Comparison of ENCODE assay signal across 18 cellular contexts in the genomic region with DNA sequence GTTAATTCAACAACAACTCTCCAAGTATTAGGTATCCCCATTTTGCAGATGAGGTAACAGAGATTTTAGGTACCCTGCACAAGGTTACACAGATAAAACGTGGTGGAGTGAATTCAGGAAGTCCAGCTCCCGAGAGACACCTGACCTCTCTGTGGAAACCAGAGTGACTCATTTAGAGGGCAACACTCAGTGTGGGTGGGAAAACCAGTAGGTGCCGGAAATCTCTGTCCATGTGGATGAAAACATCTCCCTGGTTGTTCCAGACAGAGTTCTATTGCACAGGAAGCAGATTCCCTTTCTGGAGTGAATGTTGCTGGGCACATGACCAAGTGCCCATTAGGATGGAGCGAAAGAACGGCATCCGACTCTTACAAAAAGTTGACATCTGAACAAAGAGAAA.
DNase-seq lines count a peak whose midpoint lies in the region; ATAC-seq, FAIRE-seq and TF ChIP-seq lines count a peak whose summit lies in the region.
"Had no signal": no experiment of that assay in that cellular context is flagged by ENCODE, and none has a peak within 500 bp of the region (broad histone marks: within the 10 kb centered on the region; RNA-seq: fewer than 3 reads in every experiment).

No MANE protein-coding gene starts in this region.

- POLR2A ChIA-PET in RWPE1 (lab: Yijun Ruan, JAX; ENCODE audit: low non-redundant PET): no interaction called here

- peak; percentile 50 for DNase-seq in H54 (ENCODE audit: insufficient read length, low spot score)
- peak; percentile 48 for DNase-seq in RWPE1 (ENCODE audit: low spot score)
- peak; percentile 9 for DNase-seq in fibroblast of villous mesenchyme (ENCODE audit: low read depth)
- no peak for DNase-seq in upper lobe of right lung
- no peak for DNase-seq in DMS153 treated with DMSO at 0.1 percent for 48 hours (lab: John Stamatoyannopoulos, UW; ENCODE audit: unreplicated experiment)
- DNase-seq in gastrocnemius medialis: no peak
- no peak for DNase-seq in kidney
- DNase-seq: activated gamma-delta T cell treated with Interleukin-2 at 50 U/mL for 16 hours, aorta, left colon, mucosa of descending colon, NCI-H446, ovary, SJCRH30 had no signal

- ATAC-seq in upper lobe of right lung: peak; percentile 44
- ATAC-seq in gastrocnemius medialis: no peak
- ATAC-seq: left colon, mucosa of descending colon had no signal

- no peak for TF ChIP-seq CTCF in RWPE1 (conservative IDR thresholded peaks at IDR 0.05; ENCODE audit: low read depth)
- no peak for TF ChIP-seq CTCF in fibroblast of villous mesenchyme (IDR thresholded peaks at IDR 0.05; ENCODE audit: insufficient read depth, low read depth, low read length)
- TF ChIP-seq CTCF in upper lobe of right lung (IDR thresholded peaks at IDR 0.05): no peak
- no peak for TF ChIP-seq CTCF in gastrocnemius medialis (IDR thresholded peaks at IDR 0.05 in 4 of 5, conservative IDR thresholded peaks at IDR 0.05 in 1 of 5)
- no peak for TF ChIP-seq CTCF in kidney (IDR thresholded peaks at IDR 0.05; ENCODE audit: borderline replicate concordance, extremely low read depth, insufficient read depth)

- TF ChIP-seq POLR2A in H54 (IDR thresholded peaks at IDR 0.05; ENCODE audit: low read depth, low read length): no peak
- no peak for TF ChIP-seq POLR2A in gastrocnemius medialis (IDR thresholded peaks at IDR 0.05)

- FAIRE-seq in H54 (lab: Jason Lieb, UNC): peak; percentile 89
- no peak for FAIRE-seq in kidney (lab: Jason Lieb, UNC)

- in situ Hi-C loops in gastrocnemius medialis (cut with MboI; ENCODE audit: low sequenced_read_pairs in 4 of 4): no loop called here

- intact Hi-C loops in upper lobe of right lung (cut with DNase I) (no loop called here), gastrocnemius medialis (cut with DNase I; ENCODE audit: low total_unique reads) (no loop called here), kidney (cut with DNase I) (no loop called here)

- H3K36me3 ChIP-seq in upper lobe of right lung: no peaks in the 10 kb centered on the region
- no peaks in the 10 kb centered on the region for H3K36me3 ChIP-seq in gastrocnemius medialis
- H3K36me3 ChIP-seq in kidney (ENCODE audit: control insufficient read depth in 1 of 2, insufficient read depth in 2 of 2, low read length in 2 of 2): no peaks in the 10 kb centered on the region
- H3K36me3 ChIP-seq: ovary, SJCRH30, thoracic aorta had no signal

- no peaks in the 10 kb centered on the region for H3K9me3 ChIP-seq in upper lobe of right lung
- H3K9me3 ChIP-seq in gastrocnemius medialis: no peaks in the 10 kb centered on the region
- no peaks in the 10 kb centered on the region for H3K9me3 ChIP-seq in kidney (ENCODE audit: control insufficient read depth in 1 of 2, low read length in 2 of 2)
- H3K9me3 ChIP-seq: BLaER1, mucosa of descending colon, ovary, SJCRH30, thoracic aorta had no signal

- CTCF ChIA-PET in RWPE1 (lab: Yijun Ruan, JAX): interaction anchor here (1.0 kb wide), 1 partner anchor 176 kb away, joined by 3 read pairs; no protein-coding TSS in a partner anchor

- H3K9ac ChIP-seq in kidney (ENCODE audit: low read length in 2 of 2): no peak overlapping the region
- H3K9ac ChIP-seq: BLaER1 had no signal

- H3K27me3 ChIP-seq in upper lobe of right lung: no peaks in the 10 kb centered on the region
- H3K27me3 ChIP-seq in gastrocnemius medialis: no peaks in the 10 kb centered on the region
- H3K27me3 ChIP-seq: BLaER1, ovary, SJCRH30 had no signal

- H3K4me3 ChIP-seq in fibroblast of villous mesenchyme (ENCODE audit: low read depth, low read length): no peak overlapping the region
- H3K4me3 ChIP-seq in upper lobe of right lung: no peak overlapping the region
- H3K4me3 ChIP-seq in gastrocnemius medialis: no peak overlapping the region
- H3K4me3 ChIP-seq in kidney (ENCODE audit: low read length in 2 of 2): no peak overlapping the region
- H3K4me3 ChIP-seq: BLaER1, hepatocyte, mucosa of descending colon, ovary, SJCRH30, skin epidermis, thoracic aorta had no signal

- H3K27ac ChIP-seq in RWPE1 (no peak overlapping the region), upper lobe of right lung (no peak overlapping the region), gastrocnemius medialis (no peak overlapping the region), kidney (ENCODE audit: low read depth in 2 of 2, low read length in 2 of 2) (no peak overlapping the region)
- H3K27ac ChIP-seq: BLaER1, hepatocyte, ovary, SJCRH30, skin epidermis, thoracic aorta had no signal

- no peaks in the 10 kb centered on the region for H3K4me1 ChIP-seq in upper lobe of right lung
- H3K4me1 ChIP-seq in gastrocnemius medialis: no peaks in the 10 kb centered on the region
- H3K4me1 ChIP-seq in kidney (ENCODE audit: control insufficient read depth in 1 of 2, insufficient read depth in 1 of 2, low read depth in 1 of 2, low read length in 2 of 2): no peaks in the 10 kb centered on the region
- H3K4me1 ChIP-seq: BLaER1, SJCRH30 had no signal

Comparison
In these comparisons a context has a peak if more than half of its experiments do, and no peak if none do; other contexts are left out.
1. DNase-seq: peak in H54 (single experiment), RWPE1 (single experiment) and fibroblast of villous mesenchyme (single experiment); none in upper lobe of right lung (single experiment), DMS153 treated with DMSO at 0.1 percent for 48 hours (single experiment), gastrocnemius medialis (0 of 2) and kidney (single experiment).